ENCODE assay signal across 29 cellular contexts in the genomic region with DNA sequence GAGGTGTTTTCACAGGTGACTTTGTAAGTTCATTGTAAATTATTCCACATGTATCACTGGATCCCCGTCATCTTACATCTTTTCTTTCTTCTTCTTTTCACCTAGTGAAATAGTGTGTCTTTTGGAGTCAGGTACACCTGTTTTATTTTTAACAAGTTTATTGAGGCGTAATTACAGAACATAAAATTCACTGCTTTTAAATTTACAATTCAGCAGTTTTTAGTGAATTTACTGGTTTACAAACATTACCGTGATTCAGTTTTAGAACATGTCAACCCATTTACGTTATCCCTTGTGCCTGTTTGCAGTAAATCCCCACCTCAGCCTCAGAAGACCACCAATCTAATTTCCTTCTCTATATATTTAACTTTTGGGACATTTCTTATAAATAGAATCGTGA.
DNase-seq lines count a peak whose midpoint lies in the region; ATAC-seq, FAIRE-seq and TF ChIP-seq lines count a peak whose summit lies in the region.
"Had no signal": no experiment of that assay in that cellular context is flagged by ENCODE, and none has a peak within 500 bp of the region (broad histone marks: within the 10 kb centered on the region; RNA-seq: fewer than 3 reads in every experiment).

No MANE protein-coding gene starts in this region.

- ATAC-seq in A549 (no peak), K562 (no peak)
- ATAC-seq: CD8-positive, alpha-beta T cell had no signal

- H3K9me1 ChIP-seq in K562 (ENCODE audit: control insufficient read depth, insufficient read depth, low read length): no peaks in the 10 kb centered on the region

- intact Hi-C loops in K562 (cut with micrococcal nuclease): no loop called here
- intact Hi-C loops in Calu3 (cut with micrococcal nuclease; ENCODE audit: unreplicated experiment): no loop called here

- H3K27ac Mint-ChIP-seq in endothelial cell (ENCODE audit: unreplicated experiment): no peak overlapping the region
- H3K27ac Mint-ChIP-seq in Calu3 (ENCODE audit: unreplicated experiment): no peak overlapping the region
- H3K27ac Mint-ChIP-seq: B cell; CD14-positive monocyte; CD4-positive, alpha-beta memory T cell; CD4-positive, alpha-beta T cell; CD4-positive, CD25-positive, alpha-beta regulatory T cell; CD8-positive, alpha-beta T cell had no signal

- no peak overlapping the region for H3K4me3 ChIP-seq in A549
- no peak overlapping the region for H3K4me3 ChIP-seq in K562
- H3K4me3 ChIP-seq: BLaER1; BLaER1 treated with 17β-estradiol and CSF1 and Interleukin-3, amounts not matched to agents 10 nM and 100 nM had no signal

- H3K4me3 Mint-ChIP-seq in endothelial cell (ENCODE audit: unreplicated experiment): no peak overlapping the region
- H3K4me3 Mint-ChIP-seq in Calu3 (ENCODE audit: low read depth, unreplicated experiment): no peak overlapping the region
- H3K4me3 Mint-ChIP-seq: B cell; CD14-positive monocyte; CD4-positive, alpha-beta memory T cell; CD4-positive, alpha-beta T cell; CD4-positive, CD25-positive, alpha-beta regulatory T cell; CD8-positive, alpha-beta memory T cell; CD8-positive, alpha-beta T cell had no signal

- H3K9me3 Mint-ChIP-seq in endothelial cell (ENCODE audit: unreplicated experiment) (no peaks in the 10 kb centered on the region), Calu3 (ENCODE audit: low read depth, unreplicated experiment) (no peaks in the 10 kb centered on the region)
- H3K9me3 Mint-ChIP-seq: CD4-positive, alpha-beta T cell; CD8-positive, alpha-beta T cell had no signal

- POLR2A ChIA-PET in A549 (lab: Yijun Ruan, JAX) (no interaction called here), K562 (lab: Yijun Ruan, JAX) (interaction anchor here (0.6 to 0.7 kb wide), 2 partner anchors 22 to 446 kb away, joined by 3 to 5 read pairs; no protein-coding TSS in a partner anchor)

- FAIRE-seq in A549 (lab: Jason Lieb, UNC) (peak; percentile 7), K562 (lab: Jason Lieb, UNC) (no peak)
- FAIRE-seq: A204.1 had no signal

- H3K36me3 ChIP-seq in K562 (ENCODE audit: control insufficient read depth, insufficient read depth, low read length): no peaks in the 10 kb centered on the region
- H3K36me3 ChIP-seq: BE2C, BLaER1 had no signal

- H3K4me1 Mint-ChIP-seq in endothelial cell (ENCODE audit: unreplicated experiment) (no peaks in the 10 kb centered on the region), Calu3 (ENCODE audit: low read depth, unreplicated experiment) (peaks cover 7% of the 10 kb centered on the region)
- H3K4me1 Mint-ChIP-seq: B cell, CD14-positive monocyte had no signal

- BruUV-seq in K562 (replicated peaks; lab: Mats Ljungman, UMichigan) (no TSS peak), Calu3 (replicated peaks; lab: Mats Ljungman, UMichigan) (no TSS peak)

- no peak overlapping the region for H3K9ac ChIP-seq in K562 (ENCODE audit: insufficient read depth in 1 of 2, low read depth in 2 of 2, low read length in 2 of 2)
- H3K9ac ChIP-seq: BLaER1; BLaER1 treated with 17β-estradiol and CSF1 and Interleukin-3, amounts not matched to agents 10 nM and 100 nM had no signal

- no peak for TF ChIP-seq POLR2A in A549 (IDR thresholded peaks at IDR 0.05; ENCODE audit: low read length)
- TF ChIP-seq POLR2A in K562 (conservative IDR thresholded peaks at IDR 0.05): no peak

- no peak overlapping the region for H3K27ac ChIP-seq in A549
- no peak overlapping the region for H3K27ac ChIP-seq in K562 (ENCODE audit: extremely low read depth, low read depth, low read length)
- H3K27ac ChIP-seq: 22Rv1; BLaER1; BLaER1 treated with 17β-estradiol and CSF1 and Interleukin-3, amounts not matched to agents 10 nM and 100 nM; C4-2B had no signal

- H3K27me3 ChIP-seq in K562 (ENCODE audit: control insufficient read depth in 2 of 2, insufficient read depth in 2 of 2, low read length in 2 of 2): no peaks in the 10 kb centered on the region
- H3K27me3 ChIP-seq: BE2C; BLaER1; BLaER1 treated with 17β-estradiol and CSF1 and Interleukin-3, amounts not matched to agents 10 nM and 100 nM had no signal

- H3K4me2 ChIP-seq in A549 (no peak overlapping the region), K562 (ENCODE audit: insufficient read depth, low read length) (no peak overlapping the region)
- H3K4me2 ChIP-seq: BLaER1; BLaER1 treated with 17β-estradiol and CSF1 and Interleukin-3, amounts not matched to agents 10 nM and 100 nM had no signal

- H3K36me3 Mint-ChIP-seq in endothelial cell (ENCODE audit: low read depth, unreplicated experiment) (no peaks in the 10 kb centered on the region), Calu3 (ENCODE audit: insufficient read depth, unreplicated experiment) (no peaks in the 10 kb centered on the region)
- H3K36me3 Mint-ChIP-seq: CD14-positive monocyte had no signal

- no peak overlapping the region for H2AFZ ChIP-seq in K562 (ENCODE audit: low read depth, low read length)

- WGBS in A549 (ENCODE audit: missing lambda C conversion rate): 90% methylated on average over 5 of the region's 5 CpGs
- WGBS in K562 (ENCODE audit: insufficient coverage, low coverage, missing lambda C conversion rate): 68% methylated on average over 5 of the region's 5 CpGs

- no peaks in the 10 kb centered on the region for H3K79me2 ChIP-seq in K562 (ENCODE audit: control insufficient read depth, insufficient read depth, low read length)

- TF ChIP-seq RAD21 in A549 (conservative IDR thresholded peaks at IDR 0.05 in 1 of 2, IDR thresholded peaks at IDR 0.05 in 1 of 2): no peak
- TF ChIP-seq RAD21 in K562 (CRISPR knock-in tag; conservative IDR thresholded peaks at IDR 0.05 in 1 of 2, IDR thresholded peaks at IDR 0.05 in 1 of 2): no peak

- TF ChIP-seq CTCF in A549 (IDR thresholded peaks at IDR 0.05) (no peak), K562 (IDR thresholded peaks at IDR 0.05 in 2 of 3, conservative IDR thresholded peaks at IDR 0.05 in 1 of 3; ENCODE audit: insufficient read depth in 2 of 3, low read depth in 1 of 3, low read length in 3 of 3) (no peak), endothelial cell (IDR thresholded peaks at IDR 0.05; ENCODE audit: unreplicated experiment) (no peak), Calu3 (IDR thresholded peaks at IDR 0.05; ENCODE audit: unreplicated experiment) (no peak)

- CTCF ChIA-PET in A549 (lab: Yijun Ruan, JAX) (no interaction called here), K562 (lab: Yijun Ruan, JAX; ENCODE audit: low intra/inter-chr PET ratio) (no interaction called here), Calu3 (lab: Charles Lee) (no interaction called here)

- TF ChIP-seq EP300 in A549 (IDR thresholded peaks at IDR 0.05) (no peak), K562 (IDR thresholded peaks at IDR 0.05; ENCODE audit: low read length) (no peak)

- no peaks in the 10 kb centered on the region for H4K20me1 ChIP-seq in K562 (replicated peaks; ENCODE audit: control insufficient read depth, insufficient read depth, low read length)
- H4K20me1 ChIP-seq: BLaER1 had no signal

- peaks cover 16% of the 10 kb centered on the region; the same call in 2 of the 3 replicates for H3K4me1 ChIP-seq in A549
- H3K4me1 ChIP-seq in K562 (replicated peaks in 1 of 2; ENCODE audit: control insufficient read depth in 2 of 2, insufficient read depth in 2 of 2, low read length in 2 of 2): no peaks in the 10 kb centered on the region; a peak in 1 of 5 replicates
- H3K4me1 ChIP-seq: BE2C; BLaER1; BLaER1 treated with 17β-estradiol and CSF1 and Interleukin-3, amounts not matched to agents 10 nM and 100 nM had no signal

- H3K9me3 ChIP-seq in A549 (no peaks in the 10 kb centered on the region), K562 (replicated peaks; ENCODE audit: control insufficient read depth, insufficient read depth, low read depth, low read length) (no peaks in the 10 kb centered on the region)
- H3K9me3 ChIP-seq: BE2C, BLaER1, Caco-2 had no signal

- no peaks in the 10 kb centered on the region for H3K27me3 Mint-ChIP-seq in endothelial cell (ENCODE audit: unreplicated experiment)
- no peaks in the 10 kb centered on the region for H3K27me3 Mint-ChIP-seq in Calu3 (ENCODE audit: unreplicated experiment)
- H3K27me3 Mint-ChIP-seq: B cell; CD4-positive, alpha-beta memory T cell; CD4-positive, alpha-beta T cell; CD4-positive, CD25-positive, alpha-beta regulatory T cell had no signal

- no peak for DNase-seq in A549 (ENCODE audit: low read depth in 1 of 2, low spot score in 1 of 2)
- no peak for DNase-seq in K562 (ENCODE audit: extremely low read depth in 1 of 4, low spot score in 3 of 4)
- DNase-seq in endothelial cell (ENCODE audit: low spot score): no peak
- no peak for DNase-seq in Calu3
- DNase-seq: 8988T; ACHN; AML-193; BE2C; C1 segment of cervical spinal cord; CD4-positive, alpha-beta memory T cell; CD4-positive, alpha-beta T cell; CD4-positive, CD25-positive, alpha-beta regulatory T cell; CD8-positive, alpha-beta memory T cell; CD8-positive, alpha-beta T cell; COR-L47; DMS 273 treated with DMSO at 0.1 percent for 48 hours; DMS153; DMS53; DMS79; DND-41; EL had no signal

- in situ Hi-C loops in K562 (cut with MboI): no loop called here

TF ChIP-seq in A549, 52 proteins besides CTCF, POLR2A, EP300 and RAD21 (continues in another document):
- TF ChIP-seq, protein P1, sequence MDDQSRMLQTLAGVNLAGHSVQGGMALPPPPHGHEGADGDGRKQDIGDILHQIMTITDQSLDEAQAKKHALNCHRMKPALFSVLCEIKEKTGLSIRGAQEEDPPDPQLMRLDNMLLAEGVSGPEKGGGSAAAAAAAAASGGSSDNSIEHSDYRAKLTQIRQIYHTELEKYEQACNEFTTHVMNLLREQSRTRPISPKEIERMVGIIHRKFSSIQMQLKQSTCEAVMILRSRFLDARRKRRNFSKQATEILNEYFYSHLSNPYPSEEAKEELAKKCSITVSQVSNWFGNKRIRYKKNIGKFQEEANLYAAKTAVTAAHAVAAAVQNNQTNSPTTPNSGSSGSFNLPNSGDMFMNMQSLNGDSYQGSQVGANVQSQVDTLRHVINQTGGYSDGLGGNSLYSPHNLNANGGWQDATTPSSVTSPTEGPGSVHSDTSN (IDR thresholded peaks at IDR 0.05): no peak
- TF ChIP-seq POLR2AphosphoS2 (conservative IDR thresholded peaks at IDR 0.05; ENCODE audit: low read length): no peak
- TF ChIP-seq KDM5A (IDR thresholded peaks at IDR 0.05): no peak
- peak; percentile 15 for TF ChIP-seq MAFK (IDR thresholded peaks at IDR 0.05; ENCODE audit: partially characterized antibody)

TF ChIP-seq in K562, 482 proteins besides CTCF, POLR2A, EP300 and RAD21 (continues in another document):
- TF ChIP-seq CTBP1 (IDR thresholded peaks at IDR 0.05; ENCODE audit: borderline replicate concordance): no peak

Comparison
In these comparisons a context has a peak if more than half of its experiments do, and no peak if none do; other contexts are left out.
1. Of the 35 proteins assayed by ChIP-seq in both K562 and A549: peak only in K562: none; only in A549: MAFK; in both: none; in neither: 34.